22 cellular contexts compared by ENCODE assay signal in genomic region chr1:114723457-114723856, GRCh38. TPM values are rescaled to one million over a fixed set of nuclear protein-coding genes. Genes with fewer than 3 reads are reported as not detected.
"Had no signal": no experiment of that assay in that cellular context is flagged by ENCODE, and none has a peak within 500 bp of the region (broad histone marks: within the 10 kb centered on the region; RNA-seq: fewer than 3 reads in every experiment).

No MANE protein-coding gene starts in this region.

- H3K9me3 ChIP-seq: heart right ventricle, left lung, stomach had no signal

- DNase-seq: activated CD4-positive, alpha-beta T cell treated with anti-CD3 and anti-CD28 coated beads, Interleukin-2, amount 50 U/mL, for 4 hours; activated CD4-positive, CD25-positive, alpha-beta regulatory T cell treated with anti-CD3 and anti-CD28 coated beads, Interleukin-2, amount 50 U/mL, for 72 hours; activated gamma-delta T cell treated with Interleukin-2 at 50 U/mL for 16 hours; anterior cingulate cortex; cerebellar nuclear complex; cortex of kidney; effector CD4-positive, alpha-beta T cell; heart right ventricle; left lung; mammary epithelial cell; occipital lobe; stimulated activated CD4-positive, alpha-beta T cell treated with anti-CD3 and anti-CD28 coated beads, Interleukin-2, amount 100 ng/mL, for 48 hours; stomach; T-helper 1 cell; T1000; trophoblast cell had no signal

- H3K4me1 ChIP-seq: left lung had no signal

- H3K27me3 Mint-ChIP-seq: brain had no signal

- H3K4me1 Mint-ChIP-seq: brain had no signal

- H3K9me3 Mint-ChIP-seq: brain had no signal

- H3K27ac ChIP-seq: left lung, stomach had no signal

- H3K27me3 ChIP-seq: heart right ventricle, left lung, stomach had no signal

- H3K4me3 ChIP-seq: heart right ventricle, left lung, stomach had no signal

- ATAC-seq: left lung had no signal

RNA-seq across cellular contexts. Expression of gene AMPD1, which starts 28.1 kb away (rescaled TPM):
- total RNA-seq: kidney epithelial cell, mammary epithelial cell, mononuclear cell, occipital lobe, posterior vena cava, stomach, temporal lobe had no signal
- polyA plus RNA-seq: heart right ventricle, mammary epithelial cell, neural cell had no signal
